30 cellular contexts compared by ENCODE assay signal in genomic region chr2:237773826-237774225, GRCh38.
"Had no signal": no experiment of that assay in that cellular context is flagged by ENCODE, and none has a peak within 500 bp of the region (broad histone marks: within the 10 kb centered on the region; RNA-seq: fewer than 3 reads in every experiment).

No MANE protein-coding gene starts in this region.

- H3K27me3 ChIP-seq: body of pancreas, esophagus squamous epithelium, sigmoid colon, thyroid gland had no signal

- H3K9me3 Mint-ChIP-seq: activated CD8-positive, alpha-beta T cell treated with anti-CD3 and anti-CD28 coated beads for 36 hours; activated T-cell treated with anti-CD3 and anti-CD28 coated beads, Interleukin-2, amount 50 U/mL, for 72 hours; dendritic cell treated with granulocyte-macrophage colony-stimulating factor and Interleukin-4, amounts not matched to agents 40 ng/mL and 50 ng/mL, for 4 days; immature natural killer cell; natural killer cell; stimulated activated effector memory CD8-positive, alpha-beta T cell treated with anti-CD3 and anti-CD28 coated beads, Interleukin-12 subunit alpha, Interleukin-12 subunit beta, amount 100 ng/mL, for 72 hours; stimulated activated naive CD8-positive, alpha-beta T cell treated with anti-CD3 and anti-CD28 coated beads, Interleukin-15, Interleukin-2, amounts not matched to agents 100 ng/mL and 50 ng/mL, for 24 hours; T-helper 1 cell treated with Interleukin-12 subunit alpha and Interleukin-12 subunit beta and Interleukin-4 antibody, amounts not matched to agents 30 μg/mL and 1 μg/mL, for 36 hours had no signal

- H3K27ac Mint-ChIP-seq: activated CD8-positive, alpha-beta T cell treated with anti-CD3 and anti-CD28 coated beads for 36 hours; activated naive CD8-positive, alpha-beta T cell; activated T-cell treated with anti-CD3 and anti-CD28 coated beads, Interleukin-2, amount 50 U/mL, for 72 hours; dendritic cell treated with granulocyte-macrophage colony-stimulating factor and Interleukin-4, amounts not matched to agents 40 ng/mL and 50 ng/mL, for 4 days; endodermal cell; stimulated activated naive CD8-positive, alpha-beta T cell treated with anti-CD3 and anti-CD28 coated beads, Interleukin-15, Interleukin-2, amounts not matched to agents 100 ng/mL and 50 ng/mL, for 24 hours; WTC11 had no signal

- H3K4me3 Mint-ChIP-seq: activated CD8-positive, alpha-beta T cell treated with anti-CD3 and anti-CD28 coated beads for 36 hours; activated naive CD8-positive, alpha-beta T cell; activated T-cell treated with anti-CD3 and anti-CD28 coated beads, Interleukin-2, amount 50 U/mL, for 72 hours; dendritic cell treated with granulocyte-macrophage colony-stimulating factor and Interleukin-4, amounts not matched to agents 40 ng/mL and 50 ng/mL, for 4 days; endodermal cell; immature natural killer cell; natural killer cell; stimulated activated effector memory CD8-positive, alpha-beta T cell treated with anti-CD3 and anti-CD28 coated beads, Interleukin-12 subunit alpha, Interleukin-12 subunit beta, amount 100 ng/mL, for 72 hours; stimulated activated naive CD8-positive, alpha-beta T cell treated with anti-CD3 and anti-CD28 coated beads, Interleukin-15, Interleukin-2, amounts not matched to agents 100 ng/mL and 50 ng/mL, for 24 hours; T-helper 1 cell treated with Interleukin-12 subunit alpha and Interleukin-12 subunit beta and Interleukin-4 antibody, amounts not matched to agents 30 μg/mL and 1 μg/mL, for 36 hours; WTC11 had no signal

- H3K4me1 ChIP-seq: body of pancreas, esophagus squamous epithelium, lower lobe of right lung, sigmoid colon, thyroid gland had no signal

- H3K4me1 Mint-ChIP-seq: endodermal cell had no signal

- H3K27ac ChIP-seq: body of pancreas, lower lobe of right lung, thyroid gland had no signal

- H3K27me3 Mint-ChIP-seq: activated CD8-positive, alpha-beta T cell treated with anti-CD3 and anti-CD28 coated beads for 36 hours; activated naive CD8-positive, alpha-beta T cell; dendritic cell treated with granulocyte-macrophage colony-stimulating factor and Interleukin-4, amounts not matched to agents 40 ng/mL and 50 ng/mL, for 4 days; stimulated activated naive CD8-positive, alpha-beta T cell treated with anti-CD3 and anti-CD28 coated beads, Interleukin-15, Interleukin-2, amounts not matched to agents 100 ng/mL and 50 ng/mL, for 24 hours had no signal

- H3K9me3 ChIP-seq: body of pancreas, esophagus squamous epithelium, lower lobe of right lung, sigmoid colon, SK-N-SH, thyroid gland had no signal

- H3K4me3 ChIP-seq: body of pancreas, esophagus squamous epithelium, lower lobe of right lung, sigmoid colon, thyroid gland had no signal

- DNase-seq: activated CD4-positive, alpha-beta T cell treated with anti-CD3 and anti-CD28 coated beads for 1 hour; activated CD4-positive, alpha-beta T cell treated with anti-CD3 and anti-CD28 coated beads, Interleukin-2, amount 50 U/mL, for 1 hour; activated CD8-positive, alpha-beta T cell treated with anti-CD3 and anti-CD28 coated beads for 36 hours; activated effector memory CD4-positive, alpha-beta T cell treated with Interleukin-2 at 50 U/mL for 16 hours; activated naive CD4-positive, alpha-beta T cell treated with Interleukin-2 at 50 U/mL for 16 hours; activated T-cell treated with anti-CD3 and anti-CD28 coated beads, Interleukin-2, amount 50 U/mL, for 72 hours; anterior cingulate cortex; body of pancreas; endodermal cell; esophagus squamous epithelium; hypothalamus; immature natural killer cell; kidney; lower lobe of right lung; mesenchymal stem cell; natural killer cell; sigmoid colon; SK-N-SH; small intestine; stimulated activated CD4-positive, alpha-beta T cell treated with anti-CD3 and anti-CD28 coated beads, Interleukin-4, amount 100 ng/mL, for 24 hours; substantia nigra; SW 1271; T1000; thyroid gland had no signal
